Comparison of ENCODE assay signal across 27 cellular contexts in the genomic region with DNA sequence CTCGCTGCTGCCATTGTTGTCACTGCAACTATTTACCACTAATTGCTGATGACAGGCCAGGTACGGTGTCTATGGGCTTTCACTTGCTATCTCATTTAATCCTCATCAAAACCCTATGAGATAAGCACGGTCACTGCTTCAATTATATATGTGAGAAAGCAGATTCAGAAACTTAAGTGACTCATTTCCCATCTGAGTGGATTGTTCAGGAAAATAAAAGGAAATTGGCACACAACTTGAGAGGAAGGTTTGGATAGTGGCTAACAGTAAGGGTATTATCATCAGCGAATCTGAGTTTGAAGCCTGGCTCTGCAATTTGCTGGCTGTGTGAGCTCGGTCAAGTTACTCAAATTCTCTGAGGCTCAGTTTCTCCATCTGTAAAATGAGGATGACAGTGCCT.
"Had no signal": no experiment of that assay in that cellular context is flagged by ENCODE, and none has a peak within 500 bp of the region (broad histone marks: within the 10 kb centered on the region; RNA-seq: fewer than 3 reads in every experiment).

No MANE protein-coding gene starts in this region.

- DNase-seq: activated CD8-positive, alpha-beta memory T cell treated with anti-CD3 and anti-CD28 coated beads for 24 hours; activated CD8-positive, alpha-beta memory T cell treated with anti-CD3 and anti-CD28 coated beads, Interleukin-2, amount 50 U/mL, for 48 hours; activated gamma-delta T cell; activated T-cell treated with anti-CD3 and anti-CD28 coated beads, Interleukin-2, amount 50 U/mL, for 48 hours; adrenal gland; body of pancreas; caudate nucleus; endodermal cell; erythroblast; heart left ventricle; kidney glomerular epithelial cell; left ventricle myocardium inferior; mucosa of descending colon; naive B cell; stimulated activated CD4-positive, alpha-beta T cell treated with anti-CD3 and anti-CD28 coated beads, Interleukin-12 subunit alpha, Interleukin-12 subunit beta, amount 100 ng/mL, for 4 hours; stimulated activated CD4-positive, alpha-beta T cell treated with anti-CD3 and anti-CD28 coated beads, Interleukin-1b, Interleukin-23, amount 100 ng/mL, for 48 hours; stimulated activated CD8-positive, alpha-beta memory T cell treated with anti-CD3 and anti-CD28 coated beads, Interleukin-4, amount 100 ng/mL, for 48 hours; stimulated activated naive CD4-positive, alpha-beta T cell treated with Interleukin-2 at 50 U/mL for 16 hours; T1000; tibial artery had no signal

- H3K9me3 ChIP-seq: adrenal gland, body of pancreas, gastroesophageal sphincter, heart left ventricle, left ventricle myocardium inferior, mucosa of descending colon, tibial artery had no signal

- H3K4me1 ChIP-seq: adrenal gland, body of pancreas, left ventricle myocardium inferior, neural progenitor cell, tibial artery had no signal

- H3K36me3 Mint-ChIP-seq: activated naive CD4-positive, alpha-beta T cell treated with anti-CD3 and anti-CD28 coated beads, Interleukin-2, amount 50 U/mL, for 72 hours; naive B cell; neural progenitor cell had no signal

- H3K27me3 ChIP-seq: adrenal gland, body of pancreas, gastroesophageal sphincter, heart left ventricle, neural progenitor cell, tibial artery had no signal

- H3K36me3 ChIP-seq: adrenal gland, gastroesophageal sphincter, heart left ventricle, left ventricle myocardium inferior, neural progenitor cell, tibial artery had no signal

- H3K27ac ChIP-seq: adrenal gland, body of pancreas, gastroesophageal sphincter, heart left ventricle, left ventricle myocardium inferior, neural progenitor cell, tibial artery had no signal

- H3K4me3 ChIP-seq: adrenal gland, body of pancreas, gastroesophageal sphincter, heart left ventricle, left ventricle myocardium inferior, mucosa of descending colon, neural progenitor cell, tibial artery had no signal

- H3K4me2 ChIP-seq: neural progenitor cell had no signal

- H3K9ac ChIP-seq: neural progenitor cell had no signal

- H2AFZ ChIP-seq: neural progenitor cell had no signal

- H3K27ac Mint-ChIP-seq: activated naive CD4-positive, alpha-beta T cell treated with anti-CD3 and anti-CD28 coated beads, Interleukin-2, amount 50 U/mL, for 72 hours; endodermal cell; naive B cell; neural progenitor cell; progenitor cell of endocrine pancreas had no signal

- H3K4me3 Mint-ChIP-seq: endodermal cell, naive B cell, neural progenitor cell had no signal

- H3K9me3 Mint-ChIP-seq: naive B cell had no signal

- FAIRE-seq: colon, urothelium cell line had no signal

- H3K4me1 Mint-ChIP-seq: naive B cell had no signal

- ATAC-seq: activated CD4-positive, CD25-positive, alpha-beta regulatory T cell treated with anti-CD3 and anti-CD28 coated beads, Interleukin-2, amount 50 U/mL, for 24 hours; activated naive CD4-positive, alpha-beta T cell treated with anti-CD3 and anti-CD28 coated beads, Interleukin-2, amount 50 U/mL, for 72 hours; body of pancreas; gastroesophageal sphincter; heart left ventricle; mucosa of descending colon had no signal
